8 cellular contexts compared by ENCODE assay signal in genomic region chr12:30694412-30694955, GRCh38. TPM values are rescaled to one million over a fixed set of nuclear protein-coding genes. Genes with fewer than 3 reads are reported as not detected.
DNase-seq lines count a peak whose midpoint lies in the region; ATAC-seq and TF ChIP-seq lines count a peak whose summit lies in the region.

No MANE protein-coding gene starts in this region.

- peaks cover 9% of the 10 kb centered on the region for H3K36me3 Mint-ChIP-seq in T-helper 1 cell treated with Interleukin-12 subunit alpha and Interleukin-12 subunit beta and Interleukin-4 antibody, amounts not matched to agents 30 μg/mL and 1 μg/mL, for 36 hours (ENCODE audit: low read depth)
- H3K36me3 Mint-ChIP-seq in naive B cell: peaks cover 0 to 5% of the 10 kb centered on the region in 2 donors

- no peak for ATAC-seq in naive B cell (ENCODE audit: low read depth in 2 of 2)

- peak overlapping the region; percentile 98 for H3K4me3 Mint-ChIP-seq in T-helper 1 cell treated with Interleukin-12 subunit alpha and Interleukin-12 subunit beta and Interleukin-4 antibody, amounts not matched to agents 30 μg/mL and 1 μg/mL, for 36 hours
- H3K4me3 Mint-ChIP-seq in naive B cell: peak overlapping the region; percentile 86 to 99 (median 98)

- H3K27ac Mint-ChIP-seq in T-helper 1 cell treated with Interleukin-12 subunit alpha and Interleukin-12 subunit beta and Interleukin-4 antibody, amounts not matched to agents 30 μg/mL and 1 μg/mL, for 36 hours: peak overlapping the region; percentile 64
- H3K27ac Mint-ChIP-seq in naive B cell: peak overlapping the region; percentile 86 to 99 (median 96)

- no peak for TF ChIP-seq CTCF in cardiac fibroblast (IDR thresholded peaks at IDR 0.05; ENCODE audit: low read depth, low read length)

- DNase-seq in T-helper 1 cell (no peak), NCI-H146 treated with DMSO at 0.1 percent for 48 hours (lab: John Stamatoyannopoulos, UW; ENCODE audit: unreplicated experiment) (peak; percentile 36), cardiac fibroblast (ENCODE audit: low read depth in 2 of 2) (peak in 1 of 2 donors; percentile 19), naive B cell (no peak), CD1c-positive myeloid dendritic cell (ENCODE audit: extremely low spot score) (no peak), SIG-M5 (lab: John Stamatoyannopoulos, UW) (no peak), AG20443 (ENCODE audit: low spot score) (no peak)

- H3K27me3 Mint-ChIP-seq in T-helper 1 cell treated with Interleukin-12 subunit alpha and Interleukin-12 subunit beta and Interleukin-4 antibody, amounts not matched to agents 30 μg/mL and 1 μg/mL, for 36 hours (ENCODE audit: low read depth): peaks cover 10% of the 10 kb centered on the region
- peaks cover 0 to 10% (median 0%) of the 10 kb centered on the region in 3 donors for H3K27me3 Mint-ChIP-seq in naive B cell

- H3K9me3 Mint-ChIP-seq in T-helper 1 cell treated with Interleukin-12 subunit alpha and Interleukin-12 subunit beta and Interleukin-4 antibody, amounts not matched to agents 30 μg/mL and 1 μg/mL, for 36 hours: no peaks in the 10 kb centered on the region
- no peaks in the 10 kb centered on the region for H3K9me3 Mint-ChIP-seq in naive B cell

- peak overlapping the region; percentile 98 for H3K4me3 ChIP-seq in cardiac fibroblast (replicated peaks in 1 of 2; ENCODE audit: low read depth in 2 of 2, low read length in 2 of 2)

- peaks cover 28% of the 10 kb centered on the region for H3K4me1 Mint-ChIP-seq in T-helper 1 cell treated with Interleukin-12 subunit alpha and Interleukin-12 subunit beta and Interleukin-4 antibody, amounts not matched to agents 30 μg/mL and 1 μg/mL, for 36 hours (ENCODE audit: low read depth)
- H3K4me1 Mint-ChIP-seq in naive B cell: peaks cover 34 to 51% (median 49%) of the 10 kb centered on the region in 3 donors

RNA-seq across cellular contexts. Expression of gene IPO8, which starts 1.2 kb away (rescaled TPM):
- 10 to 100 TPM; 10.0 to 19.0 (median 15.4) TPM for polyA plus RNA-seq in naive B cell (ENCODE audit: low read depth in 6 of 6)
